18 cellular contexts compared by ENCODE assay signal in the genomic region with DNA sequence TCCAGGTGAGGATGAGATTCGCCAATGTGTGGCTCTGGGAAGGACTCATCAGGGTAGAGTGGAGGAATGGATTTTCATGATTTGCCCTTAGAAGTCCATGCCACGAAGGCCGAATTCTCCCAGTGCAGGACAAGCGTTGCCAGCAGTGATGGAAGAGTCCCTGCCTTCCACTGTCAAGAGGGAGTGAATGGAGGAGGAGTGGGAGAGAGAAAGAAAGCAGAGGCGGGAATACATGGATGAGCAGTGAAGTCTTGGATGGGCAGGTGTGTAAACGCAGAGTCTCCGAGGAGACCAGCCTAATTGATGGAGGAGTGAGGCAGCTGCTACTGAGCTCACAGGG.
"Had no signal": no experiment of that assay in that cellular context is flagged by ENCODE, and none has a peak within 500 bp of the region (broad histone marks: within the 10 kb centered on the region; RNA-seq: fewer than 3 reads in every experiment).

No MANE protein-coding gene starts in this region.

- DNase-seq: KBM-7; MV-4-11; NCI-H1048; NCI-H1105; NCI-H1436 treated with DMSO at 0.1 percent for 48 hours; NCI-H1694; NCI-H187 treated with DMSO at 0.1 percent for 48 hours; NCI-H2029 treated with DMSO at 0.1 percent for 48 hours; NCI-H226; NCI-H446; NCI-H510A; NCI-H524 treated with DMSO at 0.1 percent for 48 hours; NCI-H69; NK-92 treated with Interleukin-12 subunit alpha and Interleukin-12 subunit beta, amount 100 ng/mL, for 24 hours; PC-3; SHP77; SK-N-SH; SW 1271 had no signal
